ENCODE assay signal across 8 cellular contexts in genomic region chr16:57187508-57187854, GRCh38. TPM values are rescaled to one million over a fixed set of nuclear protein-coding genes. Genes with fewer than 3 reads are reported as not detected.
DNase-seq lines count a peak whose midpoint lies in the region; ATAC-seq and TF ChIP-seq lines count a peak whose summit lies in the region.

No MANE protein-coding gene starts in this region.

- H3K9me3 Mint-ChIP-seq in activated naive CD8-positive, alpha-beta T cell treated with anti-CD3 and anti-CD28 coated beads, Interleukin-2, amount 50 U/mL, for 24 hours, result no peaks in the 10 kb centered on the region

- peaks cover 55% of the 10 kb centered on the region for H3K4me1 Mint-ChIP-seq in activated naive CD8-positive, alpha-beta T cell treated with anti-CD3 and anti-CD28 coated beads, Interleukin-2, amount 50 U/mL, for 24 hours

- H3K4me3 ChIP-seq in AG10803 (ENCODE audit: low read length) (peak overlapping the region; percentile 93), HUES6 (ENCODE audit: low read depth, low read length) (peak overlapping the region; percentile 86), lower lobe of right lung (peak overlapping the region; percentile 93)

- H3K27ac Mint-ChIP-seq in activated naive CD8-positive, alpha-beta T cell treated with anti-CD3 and anti-CD28 coated beads, Interleukin-2, amount 50 U/mL, for 24 hours, result peak overlapping the region; percentile 84

- DNase-seq in AG10803 (ENCODE audit: low read depth), result no peak
- DNase-seq in activated naive CD8-positive, alpha-beta T cell treated with anti-CD3 and anti-CD28 coated beads, Interleukin-2, amount 50 U/mL, for 24 hours, result no peak
- DNase-seq in lower lobe of right lung, result no peak
- no peak for DNase-seq in NCI-H1092 treated with DMSO at 0.1 percent for 48 hours (lab: John Stamatoyannopoulos, UW)

- TF ChIP-seq CTCF in AG10803 (conservative IDR thresholded peaks at IDR 0.05; ENCODE audit: low read length), result no peak
- TF ChIP-seq CTCF in lower lobe of right lung (IDR thresholded peaks at IDR 0.05), result no peak

- intact Hi-C loops in lower lobe of right lung (cut with DNase I), result no loop called here

- H3K27ac ChIP-seq in HUES6 (ENCODE audit: low read depth, low read length) (no peak overlapping the region; the same call in 1 of the 2 replicates), lower lobe of right lung (peak overlapping the region; percentile 91)

- peaks cover 2% of the 10 kb centered on the region for H3K27me3 Mint-ChIP-seq in activated naive CD8-positive, alpha-beta T cell treated with anti-CD3 and anti-CD28 coated beads, Interleukin-2, amount 50 U/mL, for 24 hours

- H3K27me3 ChIP-seq in HUES6 (ENCODE audit: control insufficient read depth, insufficient read depth, low read length) (no peaks in the 10 kb centered on the region), lower lobe of right lung (ENCODE audit: low read depth) (no peaks in the 10 kb centered on the region)

- H3K36me3 ChIP-seq in HUES6 (ENCODE audit: control insufficient read depth, insufficient read depth, low read length), result no peaks in the 10 kb centered on the region
- H3K36me3 ChIP-seq in lower lobe of right lung, result no peaks in the 10 kb centered on the region

- H3K4me3 Mint-ChIP-seq in activated naive CD8-positive, alpha-beta T cell treated with anti-CD3 and anti-CD28 coated beads, Interleukin-2, amount 50 U/mL, for 24 hours, result peak overlapping the region; percentile 95

- peak overlapping the region; percentile 83 for H3K9ac ChIP-seq in HUES6 (ENCODE audit: low read length)

- ATAC-seq in activated naive CD8-positive, alpha-beta T cell treated with anti-CD3 and anti-CD28 coated beads, Interleukin-2, amount 50 U/mL, for 24 hours, result no peak
- ATAC-seq in lower lobe of right lung (no peak), HG02759 (IDR thresholded peaks at IDR 0.05; ENCODE audit: unreplicated experiment) (no peak), HG03045 (IDR thresholded peaks at IDR 0.05; ENCODE audit: unreplicated experiment) (no peak)
- no peak for ATAC-seq in activated CD4-positive, CD25-positive, alpha-beta regulatory T cell treated with anti-CD3 and anti-CD28 coated beads, Interleukin-2, amount 50 U/mL, for 24 hours

- H3K4me1 ChIP-seq in HUES6 (ENCODE audit: control insufficient read depth, insufficient read depth, low read length) (peaks cover 8% of the 10 kb centered on the region), lower lobe of right lung (peaks cover 36% of the 10 kb centered on the region)

- H3K36me3 Mint-ChIP-seq in activated naive CD8-positive, alpha-beta T cell treated with anti-CD3 and anti-CD28 coated beads, Interleukin-2, amount 50 U/mL, for 24 hours (ENCODE audit: low read depth), result peaks cover 17% of the 10 kb centered on the region

- H3K9me3 ChIP-seq in HUES6 (ENCODE audit: control insufficient read depth, insufficient read depth, low read depth, low read length) (no peaks in the 10 kb centered on the region), lower lobe of right lung (no peaks in the 10 kb centered on the region)

RNA-seq across cellular contexts. Expression of gene RSPRY1, which starts 1.4 kb away (rescaled TPM):
- total RNA-seq in lower lobe of right lung, result 34.9 TPM

RNA-seq across cellular contexts. Expression of gene PSME3IP1, which starts 1.6 kb away (rescaled TPM):
- total RNA-seq in lower lobe of right lung, result 79.8 TPM

RNA-seq across cellular contexts. Expression of gene ARL2BP, which starts 57.6 kb away (rescaled TPM):
- 58.1 TPM for total RNA-seq in lower lobe of right lung
